In the genomic region with DNA sequence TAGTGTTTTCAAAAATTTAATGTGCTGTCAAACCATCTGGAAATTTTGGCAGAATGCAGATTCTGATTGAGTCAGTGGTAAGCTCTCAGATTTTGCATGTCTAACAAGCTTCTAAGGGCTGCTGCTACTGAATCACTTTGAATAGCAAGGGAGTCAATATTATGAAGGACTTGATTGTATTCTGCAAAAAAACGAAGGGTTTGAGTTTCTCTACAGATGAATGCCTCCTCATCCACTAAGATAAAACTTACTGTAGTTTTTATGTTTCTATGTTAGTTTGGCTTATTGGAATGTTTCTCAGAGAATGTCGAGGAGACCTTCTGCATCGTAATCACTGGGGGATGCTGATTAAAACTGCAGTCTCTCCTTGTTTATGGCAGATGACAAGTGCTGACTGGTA, we compare ENCODE assay signal across 17 cellular contexts.
DNase-seq lines count a peak whose midpoint lies in the region; ATAC-seq lines count a peak whose summit lies in the region.
"Had no signal": no experiment of that assay in that cellular context is flagged by ENCODE, and none has a peak within 500 bp of the region (broad histone marks: within the 10 kb centered on the region; RNA-seq: fewer than 3 reads in every experiment).

No MANE protein-coding gene starts in this region.

- no peak for ATAC-seq in GM19351 (IDR thresholded peaks at IDR 0.05; ENCODE audit: unreplicated experiment)
- ATAC-seq: A549; CD8-positive, alpha-beta T cell; GM12878 had no signal

- DNase-seq in DMS 273 (lab: John Stamatoyannopoulos, UW; ENCODE audit: unreplicated experiment) = peak; percentile 20
- DNase-seq in DMS 273 treated with DMSO at 0.1 percent for 48 hours (lab: John Stamatoyannopoulos, UW) = no peak
- DNase-seq in epidermal melanocyte (ENCODE audit: insufficient read length, low spot score) = peak; percentile 42
- DNase-seq in NCI-H226 = no peak
- DNase-seq: AML-193; CD4-positive, alpha-beta T cell; CD8-positive, alpha-beta T cell; COR-L47; DMS153; DMS53; DMS79; DND-41; EL; GDM1 had no signal

Comparison
In these comparisons a context has a peak if more than half of its experiments do, and no peak if none do; other contexts are left out.
1. DNase-seq: peak in DMS 273 (single experiment) and epidermal melanocyte (single experiment); none in DMS 273 treated with DMSO at 0.1 percent for 48 hours (single experiment) and NCI-H226 (single experiment).